Comparison of ENCODE assay signal across 8 cellular contexts in genomic region chr12:13099910-13100609, GRCh38. TPM values are rescaled to one million over a fixed set of nuclear protein-coding genes. Genes with fewer than 3 reads are reported as not detected.
DNase-seq lines count a peak whose midpoint lies in the region; ATAC-seq and TF ChIP-seq lines count a peak whose summit lies in the region.

No MANE protein-coding gene starts in this region.

- H3K4me1 ChIP-seq in right atrium auricular region = peaks cover 0 to 52% of the 10 kb centered on the region in 2 donors
- H3K4me1 ChIP-seq in body of pancreas = peaks cover 35% of the 10 kb centered on the region
- H3K4me1 ChIP-seq in mesodermal cell (ENCODE audit: control insufficient read depth, insufficient read depth, low read length, poor library complexity, severe bottlenecking) = peaks cover 63% of the 10 kb centered on the region

- H3K36me3 ChIP-seq in right atrium auricular region (no peaks in the 10 kb centered on the region), body of pancreas (replicated peaks in 1 of 2; ENCODE audit: insufficient read depth in 1 of 2, low read depth in 2 of 2) (no peaks in the 10 kb centered on the region), mesodermal cell (ENCODE audit: control insufficient read depth, insufficient read depth, low read length) (no peaks in the 10 kb centered on the region)

- WGBS in body of pancreas, 2 donors = 70 to 85% methylated on average over 8 of the region's 8 CpGs
- 86 to 88% methylated on average over 6 to 7 of the region's 8 CpGs for WGBS in mesodermal cell (ENCODE audit: insufficient coverage in 2 of 2), 2 experiments

- H3K9me3 ChIP-seq in right atrium auricular region (no peaks in the 10 kb centered on the region), body of pancreas (no peaks in the 10 kb centered on the region), mesodermal cell (ENCODE audit: control insufficient read depth, low read length) (no peaks in the 10 kb centered on the region)

- TF ChIP-seq POLR2A in body of pancreas (IDR thresholded peaks at IDR 0.05) = no peak

- H3K27ac ChIP-seq in right atrium auricular region = peak overlapping the region; percentile 86 to 91
- peak overlapping the region in 3 of 4 donors; percentile 64 to 92 (median 86) for H3K27ac ChIP-seq in body of pancreas
- peak overlapping the region; percentile 100 for H3K27ac ChIP-seq in mesodermal cell (ENCODE audit: low read depth, low read length, severe bottlenecking)

- TF ChIP-seq CTCF in right atrium auricular region (IDR thresholded peaks at IDR 0.05) (no peak), body of pancreas (IDR thresholded peaks at IDR 0.05) (no peak)

- intact Hi-C loops in cardiac septum (cut with DNase I) = loop anchor here (5.0 to 10.0 kb wide), 3 partner anchors 47 to 185 kb away; partner anchors contain the start of gene HEBP1
- intact Hi-C loops in body of pancreas (cut with DNase I) = loop anchor here (10.0 kb wide), 1 partner anchor 105 kb away; no protein-coding TSS in a partner anchor

- no peak overlapping the region for H3K4me3 ChIP-seq in right atrium auricular region
- no peak overlapping the region for H3K4me3 ChIP-seq in body of pancreas
- H3K4me3 ChIP-seq in mesodermal cell (ENCODE audit: extremely low read depth, insufficient read depth, low read length, poor library complexity, severe bottlenecking) = peak overlapping the region; percentile 18

- ATAC-seq in body of pancreas (no peak), GM19035 (IDR thresholded peaks at IDR 0.05; ENCODE audit: unreplicated experiment) (no peak), GM18909 (IDR thresholded peaks at IDR 0.05; ENCODE audit: poor library complexity, unreplicated experiment) (no peak)

- DNase-seq in right atrium auricular region (ENCODE audit: low spot score) = no peak
- no peak for DNase-seq in cardiac septum (ENCODE audit: low spot score)
- DNase-seq in body of pancreas = no peak
- DNase-seq in NOMO-1 treated with dmso at 0.1 percent for 144 hours (lab: John Stamatoyannopoulos, UW; ENCODE audit: unreplicated experiment) = no peak
- no peak for DNase-seq in midbrain (lab: John Stamatoyannopoulos, UW)

- H3K27me3 ChIP-seq in right atrium auricular region (no peaks in the 10 kb centered on the region), body of pancreas (no peaks in the 10 kb centered on the region)

RNA-seq across cellular contexts. Expression of gene GSG1, which starts 3.4 kb away (rescaled TPM):
- total RNA-seq in right atrium auricular region (not detected), cardiac septum (not detected), body of pancreas (1 to 10 TPM in 1 of 2 donors, under 1 TPM in 1; 0.66 to 2.1 TPM)
- polyA plus RNA-seq in mesodermal cell (2013, experiment 1 of 2) = 0.44 TPM
- polyA plus RNA-seq in mesodermal cell (2013, experiment 2 of 2) = 0.35 TPM

RNA-seq across cellular contexts. Expression of gene FAM234B, which starts 55.9 kb away (rescaled TPM):
- total RNA-seq in right atrium auricular region = 1 to 10 TPM; 1.7 to 4.6 TPM
- total RNA-seq in cardiac septum = 1.6 TPM
- total RNA-seq in body of pancreas = 1 to 10 TPM; 8.0 to 9.6 TPM
- polyA plus RNA-seq in mesodermal cell (2013, experiment 1 of 2) = 10.6 TPM
- polyA plus RNA-seq in mesodermal cell (2013, experiment 2 of 2) = 9.3 TPM
